ENCODE assay signal across 17 cellular contexts in the genomic region with DNA sequence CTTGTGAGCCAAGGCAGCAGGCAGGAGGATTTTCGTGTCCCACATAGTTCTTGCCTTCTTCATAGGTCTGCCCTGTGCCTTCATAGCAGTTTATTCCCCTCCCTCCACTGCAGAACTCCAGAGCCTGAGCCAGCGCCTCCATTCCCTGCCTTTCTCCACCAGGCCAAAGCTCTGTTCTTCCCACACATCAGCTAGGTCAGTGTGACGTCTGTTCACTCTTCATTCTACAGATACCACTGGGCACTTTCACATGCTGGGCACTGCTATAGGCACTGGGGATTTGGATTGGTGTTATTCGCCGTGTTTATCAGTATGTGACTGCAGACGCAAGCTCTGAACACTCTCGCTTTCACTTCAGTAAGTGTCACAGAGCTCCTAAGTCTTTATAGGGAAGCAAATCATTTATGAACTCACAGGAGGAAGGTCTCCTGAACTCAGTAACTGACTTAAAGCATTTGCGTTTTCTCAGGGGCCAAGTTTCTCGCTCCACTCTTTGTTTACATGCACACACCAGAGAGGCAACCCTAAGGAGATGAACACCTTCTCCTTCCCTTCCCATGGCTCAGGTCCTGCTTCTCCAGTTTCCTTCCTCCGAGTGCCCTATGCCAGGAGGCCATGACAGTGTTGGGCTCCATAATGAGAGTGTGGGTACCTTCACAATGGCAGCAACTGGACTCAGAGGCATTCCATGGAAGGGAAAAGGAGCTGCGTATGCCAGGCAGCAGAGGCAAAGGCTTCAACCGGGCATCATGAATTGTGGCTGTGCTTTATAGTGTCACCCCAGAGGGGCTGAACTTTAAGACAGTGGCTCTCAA. TPM values are rescaled to one million over a fixed set of nuclear protein-coding genes. Genes with fewer than 3 reads are reported as not detected.
DNase-seq lines count a peak whose midpoint lies in the region; ATAC-seq and TF ChIP-seq lines count a peak whose summit lies in the region.
"Had no signal": no experiment of that assay in that cellular context is flagged by ENCODE, and none has a peak within 500 bp of the region (broad histone marks: within the 10 kb centered on the region; RNA-seq: fewer than 3 reads in every experiment).

No MANE protein-coding gene starts in this region.

- WGBS in lower leg skin, 2 donors = 80 to 86% methylated on average over 12 of the region's 12 CpGs
- 69 to 72% methylated on average over 7 to 12 of the region's 12 CpGs for WGBS in transverse colon (ENCODE audit: low coverage in 1 of 2), 2 donors

- H3K4me1 ChIP-seq in transverse colon = peaks cover under 1 to 24% (median 3%) of the 10 kb centered on the region in 4 donors
- H3K4me1 ChIP-seq: neural progenitor cell had no signal

- TF ChIP-seq POLR2A in lower leg skin (IDR thresholded peaks at IDR 0.05) = no peak
- TF ChIP-seq POLR2A in transverse colon (IDR thresholded peaks at IDR 0.05) = no peak

- peaks cover 21% of the 10 kb centered on the region for H3K4me1 Mint-ChIP-seq in activated T-cell treated with anti-CD3 and anti-CD28 coated beads, Interleukin-2, amount 50 U/mL, for 24 hours (ENCODE audit: low read depth)

- no peak overlapping the region for H3K4me3 Mint-ChIP-seq in activated T-cell treated with anti-CD3 and anti-CD28 coated beads, Interleukin-2, amount 50 U/mL, for 24 hours
- H3K4me3 Mint-ChIP-seq: neural progenitor cell had no signal

- no peak for TF ChIP-seq EP300 in transverse colon (IDR thresholded peaks at IDR 0.05; ENCODE audit: low read depth)

- no peaks in the 10 kb centered on the region for H3K9me3 Mint-ChIP-seq in activated T-cell treated with anti-CD3 and anti-CD28 coated beads, Interleukin-2, amount 50 U/mL, for 24 hours
- H3K9me3 Mint-ChIP-seq: neural progenitor cell had no signal

- H3K27me3 ChIP-seq in dorsolateral prefrontal cortex (no peaks in the 10 kb centered on the region), transverse colon (no peaks in the 10 kb centered on the region)

- peaks cover 14% of the 10 kb centered on the region for H3K36me3 Mint-ChIP-seq in activated T-cell treated with anti-CD3 and anti-CD28 coated beads, Interleukin-2, amount 50 U/mL, for 24 hours (ENCODE audit: low read depth)
- H3K36me3 Mint-ChIP-seq: neural progenitor cell had no signal

- intact Hi-C loops in dorsolateral prefrontal cortex (cut with DNase I) (no loop called here), lower leg skin (cut with DNase I; ENCODE audit: low total_unique reads) (loop anchor here (10.0 kb wide), 2 partner anchors 396 to 696 kb away; a partner anchor contains a TSS), transverse colon (cut with DNase I; ENCODE audit: low total_unique reads) (loop anchor here (10.0 kb wide), 1 partner anchor 406 kb away; a partner anchor contains a TSS)

- in situ Hi-C loops in transverse colon (cut with MboI; ENCODE audit: low pct_ligation_motif_present in 1 of 4, low pct_unique_long_range_greater_than_20kb in 1 of 4, low sequenced_read_pairs in 3 of 4) = loop anchor here (5.0 to 25.0 kb wide), 8 partner anchors 63 to 413 kb away; a partner anchor contains a TSS

- H3K36me3 ChIP-seq in transverse colon = peaks cover 0 to 6% (median 0%) of the 10 kb centered on the region in 4 donors
- H3K36me3 ChIP-seq: neural progenitor cell had no signal

- TF ChIP-seq CTCF in dorsolateral prefrontal cortex (IDR thresholded peaks at IDR 0.05 in 54 of 56, conservative IDR thresholded peaks at IDR 0.05 in 2 of 56; ENCODE audit: low read depth in 1 of 56, partially characterized antibody in 56 of 56) (no peak), lower leg skin (IDR thresholded peaks at IDR 0.05) (no peak), transverse colon (IDR thresholded peaks at IDR 0.05) (no peak)

- peak overlapping the region in 2 of 59 donors; percentile 5 to 22 for H3K4me3 ChIP-seq in dorsolateral prefrontal cortex
- H3K4me3 ChIP-seq in lower leg skin (ENCODE audit: low read depth, poor library complexity, severe bottlenecking) = no peak overlapping the region
- H3K4me3 ChIP-seq in transverse colon = no peak overlapping the region
- H3K4me3 ChIP-seq: neural progenitor cell had no signal

- H3K27ac ChIP-seq in dorsolateral prefrontal cortex (peak overlapping the region in 34 of 59 donors; percentile 4 to 72 (median 46)), transverse colon (peak overlapping the region in 3 of 4 donors; percentile 30 to 44 (median 38))
- H3K27ac ChIP-seq: KMS-11, neural progenitor cell had no signal

- H3K27me3 Mint-ChIP-seq in activated T-cell treated with anti-CD3 and anti-CD28 coated beads, Interleukin-2, amount 50 U/mL, for 24 hours = no peaks in the 10 kb centered on the region

- DNase-seq in activated T-cell treated with anti-CD3 and anti-CD28 coated beads, Interleukin-2, amount 50 U/mL, for 24 hours = peak; percentile 20
- no peak for DNase-seq in activated T-cell treated with anti-CD3 and anti-CD28 coated beads for 4 hours
- DNase-seq in dorsolateral prefrontal cortex = peak in 4 of 10 donors; percentile 8 to 23 (median 19)
- DNase-seq in lower leg skin (ENCODE audit: low spot score in 2 of 2) = peak; percentile 15 to 83
- peak; percentile 6 for DNase-seq in transverse colon
- DNase-seq in iPS-NIHi11 (ENCODE audit: low spot score) = no peak
- no peak for DNase-seq in SW 1271 (lab: John Stamatoyannopoulos, UW)
- DNase-seq: COR-L47; effector CD8-positive, alpha-beta T cell; left colon; NCI-H1930; NK-92 treated with Interleukin-12 subunit alpha and Interleukin-12 subunit beta, amount 100 ng/mL, for 24 hours had no signal

- no peaks in the 10 kb centered on the region for H3K9me3 ChIP-seq in transverse colon

- ATAC-seq in GM21786 (IDR thresholded peaks at IDR 0.05; ENCODE audit: unreplicated experiment) = no peak
- ATAC-seq: left colon had no signal

- H3K27ac Mint-ChIP-seq in activated T-cell treated with anti-CD3 and anti-CD28 coated beads, Interleukin-2, amount 50 U/mL, for 24 hours = no peak overlapping the region
- H3K27ac Mint-ChIP-seq: neural progenitor cell had no signal

RNA-seq across cellular contexts. Expression of a gene that starts 6.3 kb away (rescaled TPM):
- total RNA-seq in dorsolateral prefrontal cortex = 100 to 1,000 TPM in 21 of 120 experiments, 10 to 100 TPM in 99; 43.1 to 113 (median 90.4) TPM
- 10 to 100 TPM; 34.4 to 88.7 (median 52.6) TPM for total RNA-seq in lower leg skin
- total RNA-seq in transverse colon = 10 to 100 TPM; 14.9 to 88.6 (median 50.2) TPM

RNA-seq across cellular contexts. Expression of a gene that starts 49.8 kb away (rescaled TPM):
- total RNA-seq in dorsolateral prefrontal cortex = 1 to 10 TPM in 38 of 120 experiments, under 1 TPM in 28, not detected in 54; 0.41 to 9.7 (median 1.1) TPM
- 1 to 10 TPM in 3 of 4 donors, under 1 TPM in 1; 0.42 to 5.1 (median 1.2) TPM for total RNA-seq in lower leg skin
- total RNA-seq in transverse colon = 1 to 10 TPM in 2 of 4 donors, not detected in 2; 3.2 to 3.3 TPM
- total RNA-seq: glomerular endothelial cell, urinary bladder had no signal

RNA-seq across cellular contexts. Expression of a gene that starts 59.1 kb away (rescaled TPM):
- total RNA-seq in dorsolateral prefrontal cortex (100 to 1,000 TPM in 2 of 120 experiments, 10 to 100 TPM in 118; 18.5 to 154 (median 56.4) TPM), lower leg skin (10 to 100 TPM; 33.7 to 42.3 (median 38.4) TPM), transverse colon (10 to 100 TPM; 30.3 to 64.7 (median 51.6) TPM)

Comparison
In these comparisons a context has a peak if more than half of its experiments do, and no peak if none do; other contexts are left out.
1. DNase-seq: peak in activated T-cell treated with anti-CD3 and anti-CD28 coated beads, Interleukin-2, amount 50 U/mL, for 24 hours (single experiment), lower leg skin (2 of 2) and transverse colon (single experiment); none in activated T-cell treated with anti-CD3 and anti-CD28 coated beads for 4 hours (single experiment), iPS-NIHi11 (single experiment) and SW 1271 (0 of 2).
2. intact Hi-C loops: an anchor here in lower leg skin (10.0 kb wide) and transverse colon (10.0 kb wide); none called in dorsolateral prefrontal cortex.